In the genomic region with DNA sequence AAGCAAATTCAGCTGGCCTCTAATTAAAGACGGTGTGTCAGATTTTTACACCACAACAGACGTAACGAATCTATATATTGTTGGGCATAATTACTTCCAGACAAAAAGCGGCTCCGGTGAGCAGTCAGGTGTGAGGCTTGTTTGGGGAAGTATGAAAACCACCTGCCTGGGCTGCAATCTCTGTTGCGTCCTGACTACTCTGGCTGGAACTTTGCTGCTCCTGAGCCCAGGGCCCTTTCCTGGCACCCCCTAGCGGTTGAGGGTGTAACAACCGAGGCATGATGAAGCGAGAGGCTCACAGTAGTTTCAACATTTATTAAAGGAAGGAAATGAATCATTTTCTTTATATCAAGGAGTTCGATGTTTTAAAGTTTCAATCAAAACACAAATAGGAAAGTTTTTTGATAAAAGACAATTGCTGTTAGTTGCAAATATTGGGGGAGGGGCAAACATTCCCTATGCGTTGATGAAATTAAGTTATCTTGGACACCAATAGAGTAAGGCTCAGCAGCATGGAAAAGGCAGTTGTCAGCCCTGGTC, we compare ENCODE assay signal across 8 cellular contexts. TPM values are rescaled to one million over a fixed set of nuclear protein-coding genes. Genes with fewer than 3 reads are reported as not detected.
A peak's percentile ranks its signal among the peaks of the same experiment; 100 is the strongest.
DNase-seq lines count a peak whose midpoint lies in the region; ATAC-seq lines count a peak whose summit lies in the region.

No MANE protein-coding gene starts in this region.

- no peak overlapping the region for H3K27ac Mint-ChIP-seq in activated naive CD8-positive, alpha-beta T cell treated with anti-CD3 and anti-CD28 coated beads for 36 hours

- no peak overlapping the region for H3K4me3 Mint-ChIP-seq in activated naive CD8-positive, alpha-beta T cell treated with anti-CD3 and anti-CD28 coated beads for 36 hours

- peak; percentile 87 for ATAC-seq in GM19452 (IDR thresholded peaks at IDR 0.05; ENCODE audit: unreplicated experiment)
- peak; percentile 85 for ATAC-seq in HG03457 (IDR thresholded peaks at IDR 0.05; ENCODE audit: unreplicated experiment)

- no peaks in the 10 kb centered on the region for H3K36me3 Mint-ChIP-seq in activated naive CD8-positive, alpha-beta T cell treated with anti-CD3 and anti-CD28 coated beads for 36 hours

- DNase-seq in DMS153 (lab: John Stamatoyannopoulos, UW) (peak; percentile 38), SKM-1 treated with dmso at 0.1 percent for 144 hours (lab: John Stamatoyannopoulos, UW; ENCODE audit: unreplicated experiment) (peak; percentile 42), iPS DF 19.7 (ENCODE audit: low read depth, low spot score) (peak; percentile 42), COR-L47 (lab: John Stamatoyannopoulos, UW) (no peak)
- DNase-seq in activated naive CD8-positive, alpha-beta T cell treated with anti-CD3 and anti-CD28 coated beads for 36 hours: peak; percentile 71
- DNase-seq in stimulated activated CD4-positive, alpha-beta T cell treated with anti-CD3 and anti-CD28 coated beads, Interleukin-15, amount 100 ng/mL, for 48 hours (ENCODE audit: low read depth in 2 of 2): peak; percentile 50 to 71

- peaks cover 2% of the 10 kb centered on the region for H3K9me3 Mint-ChIP-seq in activated naive CD8-positive, alpha-beta T cell treated with anti-CD3 and anti-CD28 coated beads for 36 hours

- H3K4me1 Mint-ChIP-seq in activated naive CD8-positive, alpha-beta T cell treated with anti-CD3 and anti-CD28 coated beads for 36 hours: peaks cover 17% of the 10 kb centered on the region

- H3K27me3 Mint-ChIP-seq in activated naive CD8-positive, alpha-beta T cell treated with anti-CD3 and anti-CD28 coated beads for 36 hours: peaks cover 20% of the 10 kb centered on the region

RNA-seq across cellular contexts. Expression of a gene that starts 10.6 kb away (rescaled TPM):
- not detected for total RNA-seq in activated naive CD8-positive, alpha-beta T cell treated with anti-CD3 and anti-CD28 coated beads for 36 hours
